11 cellular contexts compared by ENCODE assay signal in genomic region chr2:219644801-219645480, GRCh38. TPM values are rescaled to one million over a fixed set of nuclear protein-coding genes. Genes with fewer than 3 reads are reported as not detected.
DNase-seq lines count a peak whose midpoint lies in the region; ATAC-seq, FAIRE-seq and TF ChIP-seq lines count a peak whose summit lies in the region.
"Had no signal": no experiment of that assay in that cellular context is flagged by ENCODE, and none has a peak within 500 bp of the region (broad histone marks: within the 10 kb centered on the region; RNA-seq: fewer than 3 reads in every experiment).

No MANE protein-coding gene starts in this region.

- no peaks in the 10 kb centered on the region for H4K20me1 ChIP-seq in K562 (replicated peaks; ENCODE audit: control insufficient read depth, insufficient read depth, low read length)

- no peak for TF ChIP-seq POLR2A in K562 (conservative IDR thresholded peaks at IDR 0.05)

- DNase-seq in DMS79 treated with DMSO at 0.1 percent for 48 hours (lab: John Stamatoyannopoulos, UW) = peak; percentile 47
- DNase-seq in DMS79 (lab: John Stamatoyannopoulos, UW) = no peak
- DNase-seq in K562 (ENCODE audit: extremely low read depth in 1 of 4, low spot score in 3 of 4) = no peak
- no peak for DNase-seq in NCI-H1417 treated with DMSO at 0.1 percent for 48 hours (lab: John Stamatoyannopoulos, UW)
- DNase-seq in T-helper 2 cell treated with Interferon-gamma antibody and Interleukin-4, amounts not matched to agents 5 μg/mL and 100 μg/mL, for 36 hours (ENCODE audit: low spot score) = no peak
- DNase-seq: activated CD4-positive, alpha-beta T cell treated with anti-CD3 and anti-CD28 coated beads, Interleukin-2, amount 50 U/mL, for 1 hour had no signal

- peaks cover 5% of the 10 kb centered on the region for H3K4me1 Mint-ChIP-seq in T-helper 2 cell treated with Interferon-gamma antibody and Interleukin-4, amounts not matched to agents 5 μg/mL and 100 μg/mL, for 36 hours (ENCODE audit: low read depth)

- no peak for TF ChIP-seq EP300 in K562 (IDR thresholded peaks at IDR 0.05; ENCODE audit: low read length)

- H3K79me2 ChIP-seq in K562 (ENCODE audit: control insufficient read depth, insufficient read depth, low read length) = no peaks in the 10 kb centered on the region

- ATAC-seq in K562 (no peak), HG02588 (IDR thresholded peaks at IDR 0.05; ENCODE audit: unreplicated experiment) (no peak)

- no peak for FAIRE-seq in K562 (lab: Jason Lieb, UNC)
- FAIRE-seq: A204.1, islet of Langerhans had no signal

- peaks cover 8% of the 10 kb centered on the region for H3K27me3 Mint-ChIP-seq in T-helper 2 cell treated with Interferon-gamma antibody and Interleukin-4, amounts not matched to agents 5 μg/mL and 100 μg/mL, for 36 hours (ENCODE audit: low read depth)

- H3K9me3 Mint-ChIP-seq in T-helper 2 cell treated with Interferon-gamma antibody and Interleukin-4, amounts not matched to agents 5 μg/mL and 100 μg/mL, for 36 hours = no peaks in the 10 kb centered on the region

- H3K27ac Mint-ChIP-seq in T-helper 2 cell treated with Interferon-gamma antibody and Interleukin-4, amounts not matched to agents 5 μg/mL and 100 μg/mL, for 36 hours = no peak overlapping the region

- POLR2A ChIA-PET in K562 (lab: Yijun Ruan, JAX) = interaction anchor here (0.6 to 1.1 kb wide), 7 partner anchors 15 to 277 kb away, joined by 3 to 4 read pairs (median 4); partner anchors contain the start of gene STK11IP

- H3K9ac ChIP-seq in K562 (ENCODE audit: insufficient read depth in 1 of 2, low read depth in 2 of 2, low read length in 2 of 2) = 0 out of 4 replicates have a peak overlapping the region, but pooled peaks of 1 of the 2 experiments have one; percentile 48

- 63% methylated on average over 16 of the region's 17 CpGs for WGBS in K562 (ENCODE audit: insufficient coverage, low coverage, missing lambda C conversion rate)

- peak overlapping the region; percentile 55; the same call in 1 of the 2 replicates for H2AFZ ChIP-seq in K562 (ENCODE audit: low read depth, low read length)

- CTCF ChIA-PET in K562 (lab: Yijun Ruan, JAX; ENCODE audit: low intra/inter-chr PET ratio) = interaction anchor here (4.0 kb wide), 1 partner anchor 102 kb away, joined by 80 read pairs; the partner anchor contains the start of genes CHPF and TMEM198

- no peaks in the 10 kb centered on the region for H3K27me3 ChIP-seq in K562 (ENCODE audit: control insufficient read depth in 2 of 2, insufficient read depth in 2 of 2, low read length in 2 of 2)
- peaks cover 2% of the 10 kb centered on the region for H3K27me3 ChIP-seq in layer of hippocampus (ENCODE audit: control insufficient read depth, insufficient read depth, low read length)

- TF ChIP-seq RAD21 in K562 (CRISPR knock-in tag; conservative IDR thresholded peaks at IDR 0.05 in 1 of 2, IDR thresholded peaks at IDR 0.05 in 1 of 2) = no peak

- no peaks in the 10 kb centered on the region for H3K9me1 ChIP-seq in K562 (ENCODE audit: control insufficient read depth, insufficient read depth, low read length)

- no peaks in the 10 kb centered on the region for H3K9me3 ChIP-seq in K562 (replicated peaks; ENCODE audit: control insufficient read depth, insufficient read depth, low read depth, low read length)

- peaks cover 20 to 23% of the 10 kb centered on the region in 2 experiments; a peak in 4 of 5 replicates for H3K4me1 ChIP-seq in K562 (replicated peaks in 1 of 2; ENCODE audit: control insufficient read depth in 2 of 2, insufficient read depth in 2 of 2, low read length in 2 of 2)

- H3K4me3 ChIP-seq in K562 = no peak overlapping the region

- in situ Hi-C loops in K562 (cut with MboI) = loop anchor here (5.0 kb wide), 2 partner anchors 42 to 103 kb away; partner anchors contain the start of genes CHPF and TMEM198

- no peak overlapping the region for H3K27ac ChIP-seq in K562 (ENCODE audit: extremely low read depth, low read depth, low read length)
- H3K27ac ChIP-seq in layer of hippocampus (ENCODE audit: low read depth, low read length) = peak overlapping the region; percentile 27
- peak overlapping the region; percentile 19 for H3K27ac ChIP-seq in temporal lobe (ENCODE audit: low read depth, low read length)

- no peaks in the 10 kb centered on the region for H3K36me3 ChIP-seq in K562 (ENCODE audit: control insufficient read depth, insufficient read depth, low read length)

- no TSS peak for BruUV-seq in K562 (replicated peaks; lab: Mats Ljungman, UMichigan)

- no peaks in the 10 kb centered on the region for H3K36me3 Mint-ChIP-seq in T-helper 2 cell treated with Interferon-gamma antibody and Interleukin-4, amounts not matched to agents 5 μg/mL and 100 μg/mL, for 36 hours (ENCODE audit: low read depth)

- intact Hi-C loops in K562 (cut with micrococcal nuclease) = loop anchor here (5.0 kb wide), 1 partner anchor 243 kb away; no protein-coding TSS in a partner anchor

- no peak overlapping the region for H3K4me3 Mint-ChIP-seq in T-helper 2 cell treated with Interferon-gamma antibody and Interleukin-4, amounts not matched to agents 5 μg/mL and 100 μg/mL, for 36 hours

- no peak for TF ChIP-seq CTCF in K562 (IDR thresholded peaks at IDR 0.05 in 2 of 3, conservative IDR thresholded peaks at IDR 0.05 in 1 of 3; ENCODE audit: insufficient read depth in 2 of 3, low read depth in 1 of 3, low read length in 3 of 3)

- H3K4me2 ChIP-seq in K562 (ENCODE audit: insufficient read depth, low read length) = no peak overlapping the region

TF ChIP-seq in K562, 482 proteins besides CTCF, POLR2A, EP300 and RAD21 (continues in another document):
- no peak for TF ChIP-seq E2F3 (CRISPR knock-in tag; IDR thresholded peaks at IDR 0.05)
- TF ChIP-seq, protein P1, sequence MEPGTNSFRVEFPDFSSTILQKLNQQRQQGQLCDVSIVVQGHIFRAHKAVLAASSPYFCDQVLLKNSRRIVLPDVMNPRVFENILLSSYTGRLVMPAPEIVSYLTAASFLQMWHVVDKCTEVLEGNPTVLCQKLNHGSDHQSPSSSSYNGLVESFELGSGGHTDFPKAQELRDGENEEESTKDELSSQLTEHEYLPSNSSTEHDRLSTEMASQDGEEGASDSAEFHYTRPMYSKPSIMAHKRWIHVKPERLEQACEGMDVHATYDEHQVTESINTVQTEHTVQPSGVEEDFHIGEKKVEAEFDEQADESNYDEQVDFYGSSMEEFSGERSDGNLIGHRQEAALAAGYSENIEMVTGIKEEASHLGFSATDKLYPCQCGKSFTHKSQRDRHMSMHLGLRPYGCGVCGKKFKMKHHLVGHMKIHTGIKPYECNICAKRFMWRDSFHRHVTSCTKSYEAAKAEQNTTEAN (CRISPR knock-in tag; IDR thresholded peaks at IDR 0.05) = no peak
- TF ChIP-seq SRSF9 (IDR thresholded peaks at IDR 0.05; ENCODE audit: borderline replicate concordance, low read depth, low read length) = no peak
- TF ChIP-seq ZNF280B (CRISPR knock-in tag; IDR thresholded peaks at IDR 0.05) = no peak

RNA-seq across cellular contexts. Expression of gene SLC4A3, which starts 17.5 kb away (rescaled TPM):
- 0.28 and 2.2 TPM in 2 replicates for total RNA-seq in K562 (2011; cell fraction: chromatin; rRNA removed; ENCODE audit: low replicate concordance)
- 0.53 and 1.0 TPM in 2 replicates for total RNA-seq in K562 (2011; cell fraction: nucleolus; rRNA removed)
- 0.53 and 0.59 TPM in 2 replicates for total RNA-seq in K562 (2011; cell fraction: nucleoplasm; rRNA removed)
- total RNA-seq in K562 (2014; rRNA removed) (not detected in 2 replicates), K562 (2014; rRNA removed; fragmentation: Illumina TruSeq; extraction: Trizol) (not detected in 2 replicates), K562 (2015; rRNA removed; fragmentation: Illumina TruSeq; extraction: Trizol) (0.04 TPM in 1 of 2 replicates, not detected in the other), K562 (2021) (0.04 and 0.31 TPM in 2 replicates), temporal lobe (22.9 TPM)
- polyA plus RNA-seq in K562 (2011; rRNA removed) (0.26 and 0.76 TPM in 2 replicates), K562 (2014; fragmentation: Illumina TruSeq; extraction: Trizol) (0.04 TPM in 1 of 2 replicates, not detected in the other), K562 (2014; fragmentation: Nextera tagmentation; extraction: Ambion mirVana) (not detected), K562 (2014; rRNA removed) (0.05 and 0.11 TPM in 2 replicates)
- polyA plus RNA-seq in K562 (2011; cell fraction: cytosol; rRNA removed) = 0.39 and 0.62 TPM in 2 replicates
- 3.3 and 5.9 TPM in 2 replicates for polyA plus RNA-seq in K562 (2011; cell fraction: nucleus; rRNA removed)
- 0.08 and 0.17 TPM in 2 replicates for polyA plus RNA-seq in K562 (2012)
- polyA minus RNA-seq in K562 (2011; rRNA and poly(A)+ RNA removed) = not detected in 2 replicates
- polyA minus RNA-seq in K562 (2011; cell fraction: cytosol; rRNA and poly(A)+ RNA removed) = not detected in 2 replicates
- 1.1 and 2.2 TPM in 2 replicates for polyA minus RNA-seq in K562 (2011; cell fraction: nucleus; rRNA and poly(A)+ RNA removed)

RNA-seq across cellular contexts. Expression of gene STK11IP, which starts 47.3 kb away (rescaled TPM):
- total RNA-seq in K562 (2011; cell fraction: chromatin; rRNA removed; ENCODE audit: low replicate concordance) = 27.6 and 95.1 TPM in 2 replicates
- total RNA-seq in K562 (2011; cell fraction: nucleolus; rRNA removed) = 56.0 and 75.7 TPM in 2 replicates
- total RNA-seq in K562 (2011; cell fraction: nucleoplasm; rRNA removed) = 40.2 and 44.7 TPM in 2 replicates
- total RNA-seq in K562 (2014; rRNA removed) (8.5 and 10.3 TPM in 2 replicates), K562 (2014; rRNA removed; fragmentation: Illumina TruSeq; extraction: Trizol) (3.3 TPM in 2 replicates), K562 (2015; rRNA removed; fragmentation: Illumina TruSeq; extraction: Trizol) (5.6 and 6.5 TPM in 2 replicates), K562 (2021) (20.6 and 21.7 TPM in 2 replicates), temporal lobe (10.8 TPM)
- polyA plus RNA-seq in K562 (2011; rRNA removed) (4.7 and 14.4 TPM in 2 replicates), K562 (2014; fragmentation: Illumina TruSeq; extraction: Trizol) (7.3 and 10.6 TPM in 2 replicates), K562 (2014; fragmentation: Nextera tagmentation; extraction: Ambion mirVana) (under 1 TPM; 0.52 to 0.89 TPM), K562 (2014; rRNA removed) (9.0 and 12.6 TPM in 2 replicates)
- 5.6 and 6.8 TPM in 2 replicates for polyA plus RNA-seq in K562 (2011; cell fraction: cytosol; rRNA removed)
- polyA plus RNA-seq in K562 (2011; cell fraction: nucleus; rRNA removed) = 89.3 and 106 TPM in 2 replicates
- 14.2 TPM in 2 replicates for polyA plus RNA-seq in K562 (2012)
- polyA minus RNA-seq in K562 (2011; rRNA and poly(A)+ RNA removed) = 5.2 and 5.4 TPM in 2 replicates
- 9.6 and 10.6 TPM in 2 replicates for polyA minus RNA-seq in K562 (2011; cell fraction: cytosol; rRNA and poly(A)+ RNA removed)
- 27.2 and 31.0 TPM in 2 replicates for polyA minus RNA-seq in K562 (2011; cell fraction: nucleus; rRNA and poly(A)+ RNA removed)
